10 cellular contexts compared by ENCODE assay signal in genomic region chr4:87037921-87038320, GRCh38.
DNase-seq lines count a peak whose midpoint lies in the region; ATAC-seq and TF ChIP-seq lines count a peak whose summit lies in the region.
"Had no signal": no experiment of that assay in that cellular context is flagged by ENCODE, and none has a peak within 500 bp of the region (broad histone marks: within the 10 kb centered on the region; RNA-seq: fewer than 3 reads in every experiment).

No MANE protein-coding gene starts in this region.

- no peak overlapping the region for H3K4ac ChIP-seq in neuronal stem cell (ENCODE audit: low read length)
- no peak overlapping the region for H3K4ac ChIP-seq in mesendoderm (ENCODE audit: low read depth, low read length)

- H3K23ac ChIP-seq in neuronal stem cell (ENCODE audit: low read depth, low read length, poor library complexity) (no peak overlapping the region), mesendoderm (ENCODE audit: low read length) (no peak overlapping the region)

- no peak overlapping the region for H2BK12ac ChIP-seq in neuronal stem cell (ENCODE audit: low read length)

- TF ChIP-seq CTCF in right atrium auricular region (IDR thresholded peaks at IDR 0.05), result no peak
- no peak for TF ChIP-seq CTCF in uterus (IDR thresholded peaks at IDR 0.05)
- no peak for TF ChIP-seq CTCF in testis (IDR thresholded peaks at IDR 0.05)

- H2BK15ac ChIP-seq in neuronal stem cell (ENCODE audit: low read length), result no peak overlapping the region
- H2BK15ac ChIP-seq in mesendoderm (replicated peaks; ENCODE audit: low read depth), result no peak overlapping the region

- intact Hi-C loops in left cardiac atrium (cut with DNase I), result no loop called here
- intact Hi-C loops in uterus (cut with DNase I; ENCODE audit: low total_unique reads), result no loop called here
- intact Hi-C loops in testis (cut with DNase I; ENCODE audit: low total_unique reads), result no loop called here

- H3K27me3 ChIP-seq in right atrium auricular region, result no peaks in the 10 kb centered on the region
- no peaks in the 10 kb centered on the region for H3K27me3 ChIP-seq in endocrine pancreas (ENCODE audit: control insufficient read depth, insufficient read depth, low read length)
- no peaks in the 10 kb centered on the region for H3K27me3 ChIP-seq in neuronal stem cell (ENCODE audit: control insufficient read depth in 3 of 3, insufficient read depth in 3 of 3, low read depth in 1 of 3, low read length in 3 of 3)
- H3K27me3 ChIP-seq in uterus, result no peaks in the 10 kb centered on the region
- no peaks in the 10 kb centered on the region for H3K27me3 ChIP-seq in testis
- H3K27me3 ChIP-seq in mesendoderm (ENCODE audit: insufficient read depth, low read length, poor library complexity), result no peaks in the 10 kb centered on the region
- H3K27me3 ChIP-seq: BE2C had no signal

- no peak overlapping the region for H4K91ac ChIP-seq in neuronal stem cell (ENCODE audit: low read depth, low read length, poor library complexity)

- no peaks in the 10 kb centered on the region for H3K79me1 ChIP-seq in neuronal stem cell (ENCODE audit: low read depth, low read length)
- H3K79me1 ChIP-seq in mesendoderm (ENCODE audit: low read length), result peaks cover 2% of the 10 kb centered on the region

- H3K9me3 ChIP-seq in right atrium auricular region (no peaks in the 10 kb centered on the region), endocrine pancreas (ENCODE audit: control insufficient read depth, low read length) (no peaks in the 10 kb centered on the region), neuronal stem cell (replicated peaks in 1 of 2; ENCODE audit: control insufficient read depth in 2 of 2, insufficient read depth in 1 of 2, low read depth in 1 of 2, low read length in 2 of 2) (no peaks in the 10 kb centered on the region), uterus (no peaks in the 10 kb centered on the region), testis (no peaks in the 10 kb centered on the region)
- H3K9me3 ChIP-seq: BE2C had no signal

- H2AFZ ChIP-seq in neuronal stem cell (ENCODE audit: low read length), result peak overlapping the region; percentile 3

- DNase-seq in right atrium auricular region (ENCODE audit: low spot score) (no peak), left cardiac atrium (no peak), neuronal stem cell (ENCODE audit: low spot score) (no peak), uterus (no peak), testis (no peak), cerebellar cortex (ENCODE audit: low spot score) (no peak), mesendoderm (no peak)
- DNase-seq: BE2C; effector memory CD4-positive, alpha-beta T cell had no signal

- H4K5ac ChIP-seq in mesendoderm (ENCODE audit: low read length), result no peak overlapping the region

- no peak overlapping the region for H4K8ac ChIP-seq in neuronal stem cell (ENCODE audit: low read depth, low read length)
- H4K8ac ChIP-seq in mesendoderm (ENCODE audit: low read depth, low read length), result no peak overlapping the region

- no peak overlapping the region for H3K9ac ChIP-seq in endocrine pancreas (ENCODE audit: control insufficient read depth, insufficient read depth, low read length)
- no peak overlapping the region for H3K9ac ChIP-seq in neuronal stem cell (ENCODE audit: low read depth, low read length, poor library complexity)
- no peak overlapping the region for H3K9ac ChIP-seq in mesendoderm (ENCODE audit: low read length)

- H3K56ac ChIP-seq in mesendoderm (ENCODE audit: low read length), result no peak overlapping the region

- H3K27ac ChIP-seq in right atrium auricular region (peak overlapping the region; percentile 86 to 91), neuronal stem cell (replicated peaks; ENCODE audit: low read length) (peak overlapping the region; percentile 91), uterus (peak overlapping the region; percentile 79 to 99), testis (peak overlapping the region in 1 of 2 donors; percentile 56), mesendoderm (ENCODE audit: low read depth, low read length) (no peak overlapping the region)

- H3K36me3 ChIP-seq in right atrium auricular region (no peaks in the 10 kb centered on the region), endocrine pancreas (ENCODE audit: control insufficient read depth, insufficient read depth, low read length) (no peaks in the 10 kb centered on the region), neuronal stem cell (replicated peaks in 1 of 2; ENCODE audit: control insufficient read depth in 2 of 2, insufficient read depth in 2 of 2, low read length in 2 of 2) (no peaks in the 10 kb centered on the region), uterus (no peaks in the 10 kb centered on the region), testis (ENCODE audit: low read depth, missing control alignments) (no peaks in the 10 kb centered on the region), mesendoderm (ENCODE audit: control insufficient read depth, insufficient read depth, low read length) (no peaks in the 10 kb centered on the region)
- H3K36me3 ChIP-seq: BE2C had no signal

- H3K18ac ChIP-seq in neuronal stem cell (ENCODE audit: low read length) (no peak overlapping the region), mesendoderm (ENCODE audit: low read length) (no peak overlapping the region)

- H3K4me1 ChIP-seq in right atrium auricular region, result peaks cover 0 to 99% of the 10 kb centered on the region in 2 donors
- peaks cover 47% of the 10 kb centered on the region for H3K4me1 ChIP-seq in endocrine pancreas (ENCODE audit: control insufficient read depth, insufficient read depth, low read length)
- peaks cover 33 to 53% of the 10 kb centered on the region in 2 donors for H3K4me1 ChIP-seq in neuronal stem cell (ENCODE audit: control insufficient read depth in 2 of 2, insufficient read depth in 1 of 2, low read depth in 1 of 2, low read length in 2 of 2)
- peaks cover 22 to 27% of the 10 kb centered on the region in 2 donors for H3K4me1 ChIP-seq in uterus
- H3K4me1 ChIP-seq in testis, result peaks cover 55% of the 10 kb centered on the region
- peaks cover 38% of the 10 kb centered on the region for H3K4me1 ChIP-seq in mesendoderm (ENCODE audit: control insufficient read depth, low read depth, low read length)

- H3K4me3 ChIP-seq in right atrium auricular region, result no peak overlapping the region
- H3K4me3 ChIP-seq in endocrine pancreas (ENCODE audit: control insufficient read depth, insufficient read depth, low read length), result peak overlapping the region; percentile 57
- peak overlapping the region in 1 of 2 donors; percentile 24 for H3K4me3 ChIP-seq in neuronal stem cell (ENCODE audit: low read length in 2 of 2)
- H3K4me3 ChIP-seq in uterus, result no peak overlapping the region
- no peak overlapping the region for H3K4me3 ChIP-seq in testis
- H3K4me3 ChIP-seq in mesendoderm (ENCODE audit: low read length), result no peak overlapping the region

- WGBS in neuronal stem cell (ENCODE audit: extremely low coverage in 2 of 2, insufficient read length in 2 of 2, insufficient replicate concordance in 1 of 2), 2 donors, result no CpG with 5 or more reads among the region's 3 CpGs
- 52 to 64% methylated on average over 3 of the region's 3 CpGs for WGBS in testis, 2 donors
- no CpG with 5 or more reads among the region's 3 CpGs for WGBS in mesendoderm (ENCODE audit: extremely low coverage, insufficient coverage, low lambda C conversion rate)

- no peak overlapping the region for H2BK120ac ChIP-seq in neuronal stem cell (ENCODE audit: low read depth, low read length)
- H2BK120ac ChIP-seq in mesendoderm (ENCODE audit: low read depth, low read length), result no peak overlapping the region

- no peak overlapping the region for H3K14ac ChIP-seq in neuronal stem cell (ENCODE audit: low read length)

- H2BK5ac ChIP-seq in neuronal stem cell (ENCODE audit: low read length) (no peak overlapping the region), mesendoderm (ENCODE audit: low read length) (no peak overlapping the region)

- TF ChIP-seq POLR2A in uterus (IDR thresholded peaks at IDR 0.05) (no peak), testis (IDR thresholded peaks at IDR 0.05) (no peak)

- H2AK5ac ChIP-seq in neuronal stem cell (ENCODE audit: low read depth, low read length), result no peak overlapping the region
- H2AK5ac ChIP-seq in mesendoderm (ENCODE audit: low read length), result no peak overlapping the region

- no peak for ATAC-seq in left cardiac atrium

- peaks cover 75% of the 10 kb centered on the region for H3K79me2 ChIP-seq in mesendoderm (ENCODE audit: control insufficient read depth, insufficient read depth, low read length)

- H3K4me2 ChIP-seq in neuronal stem cell (ENCODE audit: insufficient read depth, low read length, poor library complexity, severe bottlenecking), result no peak overlapping the region
- no peak overlapping the region for H3K4me2 ChIP-seq in mesendoderm (ENCODE audit: low read length)
